27 cellular contexts compared by ENCODE assay signal in genomic region chr2:11658623-11659475, GRCh38. TPM values are rescaled to one million over a fixed set of nuclear protein-coding genes. Genes with fewer than 3 reads are reported as not detected.
DNase-seq lines count a peak whose midpoint lies in the region; ATAC-seq, FAIRE-seq and TF ChIP-seq lines count a peak whose summit lies in the region.
"Had no signal": no experiment of that assay in that cellular context is flagged by ENCODE, and none has a peak within 500 bp of the region (broad histone marks: within the 10 kb centered on the region; RNA-seq: fewer than 3 reads in every experiment).

No MANE protein-coding gene starts in this region.

- no peaks in the 10 kb centered on the region for H4K20me1 ChIP-seq in HepG2 (ENCODE audit: insufficient read depth, low read length)

- no peak overlapping the region for H3K27ac Mint-ChIP-seq in Calu3 (ENCODE audit: unreplicated experiment)
- H3K27ac Mint-ChIP-seq: CD14-positive monocyte; CD8-positive, alpha-beta memory T cell had no signal

- H3K36me3 Mint-ChIP-seq in Calu3 (ENCODE audit: insufficient read depth, unreplicated experiment), result no peaks in the 10 kb centered on the region
- H3K36me3 Mint-ChIP-seq: CD14-positive monocyte; CD8-positive, alpha-beta memory T cell had no signal

- TF ChIP-seq EP300 in HepG2 (IDR thresholded peaks at IDR 0.05; ENCODE audit: low read depth in 2 of 2, low read length in 2 of 2) (no peak), HepG2 (CRISPR knock-in tag; IDR thresholded peaks at IDR 0.05; ENCODE audit: borderline replicate concordance) (no peak), sigmoid colon (IDR thresholded peaks at IDR 0.05) (no peak)

- no peak for DNase-seq in HepG2 (ENCODE audit: low spot score)
- no peak for DNase-seq in right lobe of liver
- peak; percentile 75 for DNase-seq in myocyte (ENCODE audit: low read depth)
- peak; percentile 29 for DNase-seq in sigmoid colon
- no peak for DNase-seq in omental fat pad (ENCODE audit: low spot score)
- no peak for DNase-seq in Calu3
- no peak for DNase-seq in left ventricle myocardium inferior
- DNase-seq: 8988T; ACHN; BE2C; CD8-positive, alpha-beta memory T cell; Karpas-422; NCI-H1092; NCI-H1417 treated with DMSO at 0.1 percent for 48 hours; NCI-H1694 treated with DMSO at 0.1 percent for 48 hours; NCI-H2081; NCI-H226; NCI-H510A; NCI-H69; Peyer's patch; SHP77 treated with DMSO at 0.1 percent for 48 hours had no signal

- H3K27me3 ChIP-seq in HepG2 (ENCODE audit: control insufficient read depth in 1 of 2, insufficient read depth in 2 of 2, low read length in 2 of 2) (peaks cover 8 to 58% of the 10 kb centered on the region in 2 experiments; a peak in 4 of 5 replicates), right lobe of liver (no peaks in the 10 kb centered on the region), sigmoid colon (no peaks in the 10 kb centered on the region), left ventricle myocardium inferior (ENCODE audit: low read depth) (peaks cover 68% of the 10 kb centered on the region)
- H3K27me3 ChIP-seq: BE2C, Peyer's patch had no signal

- no peak overlapping the region for H3K9ac ChIP-seq in HepG2 (ENCODE audit: insufficient read depth, low read depth, low read length)

- POLR2A ChIA-PET in HepG2 (lab: Yijun Ruan, JAX), result no interaction called here

- in situ Hi-C loops in HepG2 (cut with HindIII; ENCODE audit: extremely low pct_ligation_motif_present, low pct_unique_long_range_greater_than_20kb), result no loop called here

- intact Hi-C loops in HepG2 (cut with micrococcal nuclease; ENCODE audit: unreplicated experiment) (no loop called here), right lobe of liver (cut with DNase I) (no loop called here), sigmoid colon (cut with DNase I) (loop anchor here (10.0 kb wide), 1 partner anchor 1606 kb away; no protein-coding TSS in a partner anchor), Calu3 (cut with micrococcal nuclease; ENCODE audit: unreplicated experiment) (no loop called here), left ventricle myocardium inferior (cut with micrococcal nuclease) (no loop called here)

- H3K4me1 ChIP-seq in HepG2 (ENCODE audit: insufficient read depth, low read length), result peaks cover 19% of the 10 kb centered on the region
- no peaks in the 10 kb centered on the region for H3K4me1 ChIP-seq in right lobe of liver
- peaks cover 0 to 9% (median 0%) of the 10 kb centered on the region in 4 donors for H3K4me1 ChIP-seq in sigmoid colon
- H3K4me1 ChIP-seq in left ventricle myocardium inferior, result no peaks in the 10 kb centered on the region
- H3K4me1 ChIP-seq: BE2C, Peyer's patch had no signal

- H3K4me1 Mint-ChIP-seq in Calu3 (ENCODE audit: low read depth, unreplicated experiment), result peaks cover 19% of the 10 kb centered on the region
- H3K4me1 Mint-ChIP-seq: CD14-positive monocyte; CD8-positive, alpha-beta memory T cell had no signal

- H3K4me2 ChIP-seq in HepG2 (ENCODE audit: low read depth, low read length), result no peak overlapping the region

- no TSS peak for BruUV-seq in HepG2 (replicated peaks; lab: Mats Ljungman, UMichigan)
- BruUV-seq in Calu3 (replicated peaks; lab: Mats Ljungman, UMichigan), result no TSS peak

- FAIRE-seq in HepG2 (lab: Jason Lieb, UNC), result no peak
- FAIRE-seq: H1 had no signal

- H3K27ac ChIP-seq in HepG2 (ENCODE audit: extremely low read length, insufficient read depth, low read length) (no peak overlapping the region), right lobe of liver (no peak overlapping the region), sigmoid colon (no peak overlapping the region), left ventricle myocardium inferior (replicated peaks) (no peak overlapping the region)
- H3K27ac ChIP-seq: Peyer's patch, SK-N-MC had no signal

- WGBS in HepG2 (ENCODE audit: low lambda C conversion rate), result 51% methylated on average over 20 of the region's 20 CpGs
- 65% methylated on average over 7 of the region's 20 CpGs for WGBS in right lobe of liver (ENCODE audit: insufficient coverage, low coverage, low lambda C conversion rate, missing lambda C conversion rate)
- 81 to 82% methylated on average over 20 of the region's 20 CpGs for WGBS in sigmoid colon, 2 donors

- peaks cover 36% of the 10 kb centered on the region for H3K27me3 Mint-ChIP-seq in Calu3 (ENCODE audit: unreplicated experiment)

- no peak overlapping the region for H3K4me3 Mint-ChIP-seq in Calu3 (ENCODE audit: low read depth, unreplicated experiment)
- H3K4me3 Mint-ChIP-seq: CD14-positive monocyte; CD8-positive, alpha-beta memory T cell had no signal

- TF ChIP-seq POLR2A in HepG2 (IDR thresholded peaks at IDR 0.05; ENCODE audit: insufficient read depth in 1 of 2, low read depth in 2 of 2, low read length in 2 of 2), result no peak
- no peak for TF ChIP-seq POLR2A in right lobe of liver (IDR thresholded peaks at IDR 0.05)
- TF ChIP-seq POLR2A in sigmoid colon (IDR thresholded peaks at IDR 0.05), result no peak

- H2AFZ ChIP-seq in HepG2 (ENCODE audit: low read length), result no peak overlapping the region

- TF ChIP-seq CTCF in HepG2 (CRISPR knock-in tag; IDR thresholded peaks at IDR 0.05) (no peak), right lobe of liver (IDR thresholded peaks at IDR 0.05) (no peak), sigmoid colon (IDR thresholded peaks at IDR 0.05) (no peak), omental fat pad (IDR thresholded peaks at IDR 0.05) (no peak), Calu3 (IDR thresholded peaks at IDR 0.05; ENCODE audit: unreplicated experiment) (no peak), left ventricle myocardium inferior (IDR thresholded peaks at IDR 0.05; ENCODE audit: borderline replicate concordance) (no peak)

- H3K9me3 ChIP-seq in HepG2 (ENCODE audit: low read length) (peaks cover 8% of the 10 kb centered on the region), right lobe of liver (no peaks in the 10 kb centered on the region), sigmoid colon (peaks cover 0 to 4% (median 0%) of the 10 kb centered on the region in 4 donors), left ventricle myocardium inferior (replicated peaks) (peaks cover 9% of the 10 kb centered on the region)
- H3K9me3 ChIP-seq: BE2C, Peyer's patch had no signal

- H3K9me3 Mint-ChIP-seq in Calu3 (ENCODE audit: low read depth, unreplicated experiment), result peaks cover 3% of the 10 kb centered on the region

- H3K4me3 ChIP-seq in HepG2 (replicated peaks in 1 of 3; ENCODE audit: insufficient read depth in 1 of 3, low read depth in 2 of 3, low read length in 3 of 3) (no peak overlapping the region), right lobe of liver (no peak overlapping the region), sigmoid colon (no peak overlapping the region), left ventricle myocardium inferior (no peak overlapping the region)
- H3K4me3 ChIP-seq: Peyer's patch, SK-N-MC had no signal

- CTCF ChIA-PET in HepG2 (lab: Yijun Ruan, JAX; ENCODE audit: low intra/inter-chr PET ratio, low total read pairs), result no interaction called here
- CTCF ChIA-PET in Calu3 (lab: Charles Lee), result no interaction called here

- TF ChIP-seq RAD21 in HepG2 (CRISPR knock-in tag; IDR thresholded peaks at IDR 0.05), result no peak

- H3K36me3 ChIP-seq in HepG2 (replicated peaks in 1 of 2; ENCODE audit: control insufficient read depth in 1 of 2, insufficient read depth in 2 of 2, low read length in 2 of 2) (no peaks in the 10 kb centered on the region), right lobe of liver (no peaks in the 10 kb centered on the region), sigmoid colon (no peaks in the 10 kb centered on the region), left ventricle myocardium inferior (no peaks in the 10 kb centered on the region)
- H3K36me3 ChIP-seq: BE2C, Peyer's patch had no signal

- ATAC-seq in HepG2, result no peak; the same call in 2 of the 3 replicates
- no peak for ATAC-seq in right lobe of liver
- no peak for ATAC-seq in omental fat pad (ENCODE audit: low FRiP score)
- no peak for ATAC-seq in GM21381 (IDR thresholded peaks at IDR 0.05; ENCODE audit: unreplicated experiment)
- ATAC-seq: HCT116 had no signal

- no peaks in the 10 kb centered on the region for H3K79me2 ChIP-seq in HepG2 (ENCODE audit: insufficient read depth, low read length)

TF ChIP-seq in HepG2, 621 proteins besides CTCF, POLR2A, EP300 and RAD21 (continues in another document):
- TF ChIP-seq ZSCAN21 (CRISPR knock-in tag; IDR thresholded peaks at IDR 0.05; ENCODE audit: borderline replicate concordance), result no peak

RNA-seq across cellular contexts. Expression of gene NTSR2, which starts 11.1 kb away (rescaled TPM):
- not detected in 2 replicates for total RNA-seq in HepG2 (2016; rRNA removed; fragmentation: Illumina TruSeq; extraction: Trizol)
- total RNA-seq in HepG2 (2016; cell fraction: cytosol; rRNA removed; fragmentation: Illumina TruSeq; extraction: Trizol; ENCODE audit: low read depth), result not detected in 2 replicates
- total RNA-seq in HepG2 (2016; cell fraction: insoluble cytoplasmic fraction; rRNA removed; fragmentation: Illumina TruSeq; extraction: Trizol), result not detected in 2 replicates
- not detected in 2 replicates for total RNA-seq in HepG2 (2016; cell fraction: membrane; rRNA removed; fragmentation: Illumina TruSeq; extraction: Trizol)
- total RNA-seq in HepG2 (2016; cell fraction: nucleus; rRNA removed; fragmentation: Illumina TruSeq; extraction: Trizol), result not detected in 2 replicates
- polyA plus RNA-seq in HepG2 (2011; rRNA removed), result not detected in 2 replicates
- polyA plus RNA-seq in HepG2 (2011; cell fraction: cytosol; rRNA removed), result not detected in 2 replicates
- not detected in 2 replicates for polyA plus RNA-seq in HepG2 (2011; cell fraction: nucleus; rRNA removed)
- not detected in 2 replicates for polyA plus RNA-seq in HepG2 (2012)
- polyA plus RNA-seq in HepG2 (2016; cell fraction: cytosol; fragmentation: Illumina TruSeq; extraction: Trizol; ENCODE audit: low read depth), result not detected in 2 replicates
- polyA plus RNA-seq in HepG2 (2016; cell fraction: insoluble cytoplasmic fraction; fragmentation: Illumina TruSeq; extraction: Trizol; ENCODE audit: low read depth), result not detected in 2 replicates
- polyA plus RNA-seq in HepG2 (2016; cell fraction: membrane; fragmentation: Illumina TruSeq; extraction: Trizol; ENCODE audit: low read depth), result not detected in 2 replicates
- not detected in 2 replicates for polyA plus RNA-seq in HepG2 (2016; cell fraction: nucleus; fragmentation: Illumina TruSeq; extraction: Trizol; ENCODE audit: insufficient read depth, low read depth)
- not detected in 2 replicates for polyA minus RNA-seq in HepG2 (2011; rRNA and poly(A)+ RNA removed; ENCODE audit: low replicate concordance)
- polyA minus RNA-seq in HepG2 (2011; cell fraction: cytosol; rRNA and poly(A)+ RNA removed), result not detected in 2 replicates
- not detected in 2 replicates for polyA minus RNA-seq in HepG2 (2011; cell fraction: nucleus; rRNA and poly(A)+ RNA removed)
- total RNA-seq in right lobe of liver, result not detected
- total RNA-seq in myocyte, result not detected in 2 replicates
- polyA plus RNA-seq in myocyte (2012), result not detected
- not detected for total RNA-seq in sigmoid colon
- under 1 TPM in 2 of 3 donors, not detected in 1; 0.04 to 0.60 TPM for polyA plus RNA-seq in sigmoid colon
- total RNA-seq in omental fat pad, result 1 to 10 TPM in 1 of 4 donors, under 1 TPM in 1, not detected in 2; 0.28 to 1.6 TPM
- total RNA-seq in Calu3 (2022), result not detected in 2 replicates
- not detected for total RNA-seq in left ventricle myocardium inferior
- total RNA-seq: CD8-positive, alpha-beta memory T cell; H1; HT-29; Peyer's patch had no signal
- polyA plus RNA-seq: CD14-positive monocyte; CD8-positive, alpha-beta memory T cell had no signal

Comparison
In these comparisons a context has a peak if more than half of its experiments do, and no peak if none do; other contexts are left out.
1. DNase-seq: peak in myocyte (single experiment) and sigmoid colon (single experiment); none in HepG2 (single experiment), right lobe of liver (0 of 3), omental fat pad (single experiment), Calu3 (single experiment) and left ventricle myocardium inferior (single experiment).